Comparison of ENCODE assay signal across 15 cellular contexts in the genomic region with DNA sequence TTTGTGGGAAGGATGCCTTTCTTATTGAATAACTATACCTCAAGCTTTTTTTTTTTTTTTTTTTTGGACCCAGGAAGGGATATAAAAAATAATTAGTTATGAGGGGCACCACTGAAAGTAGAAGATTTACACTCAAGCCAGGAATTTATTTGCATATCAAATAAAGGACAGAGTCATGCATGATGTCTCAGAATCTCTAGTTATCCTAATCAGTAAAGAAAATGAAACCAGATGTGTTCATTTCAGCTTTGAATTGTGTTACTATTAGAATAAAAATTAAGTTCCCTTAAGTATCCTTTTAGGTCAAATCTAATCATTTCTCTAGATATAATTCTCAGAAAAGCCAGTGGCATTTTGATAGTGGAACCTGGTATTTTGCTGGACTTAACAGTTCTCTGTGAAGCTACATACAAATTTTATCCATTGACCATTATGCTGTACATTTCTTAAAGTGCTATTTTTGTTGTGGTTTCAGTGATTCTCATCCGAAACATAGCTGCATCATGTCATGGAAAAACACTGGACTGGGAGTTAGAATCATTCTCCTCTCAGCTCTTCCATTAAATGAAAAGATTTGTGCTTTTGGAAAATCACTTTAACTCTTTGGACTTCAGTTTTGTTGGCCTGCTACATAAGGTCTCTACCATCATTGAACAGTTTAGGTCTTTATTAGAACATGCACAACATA.
DNase-seq lines count a peak whose midpoint lies in the region; TF ChIP-seq lines count a peak whose summit lies in the region.
"Had no signal": no experiment of that assay in that cellular context is flagged by ENCODE, and none has a peak within 500 bp of the region (broad histone marks: within the 10 kb centered on the region; RNA-seq: fewer than 3 reads in every experiment).

No MANE protein-coding gene starts in this region.

- H3K27ac ChIP-seq in DOHH2 (ENCODE audit: low read depth, low read length) (no peak overlapping the region), OCI-LY7 (ENCODE audit: low read depth, low read length, poor library complexity, severe bottlenecking) (no peak overlapping the region), smooth muscle cell (ENCODE audit: low read depth) (peak overlapping the region; percentile 48), dorsolateral prefrontal cortex (peak overlapping the region in 3 of 59 donors; percentile 15 to 48 (median 19)), tibial artery (no peak overlapping the region)
- H3K27ac ChIP-seq: HL-60 had no signal

- DNase-seq in OCI-LY7 (ENCODE audit: low spot score) (no peak), choroid plexus epithelial cell (ENCODE audit: low read depth) (peak; percentile 13), smooth muscle cell (lab: John Stamatoyannopoulos, UW; ENCODE audit: unreplicated experiment) (no peak), dorsolateral prefrontal cortex (no peak), CD1c-positive myeloid dendritic cell (ENCODE audit: extremely low spot score) (no peak), tibial artery (no peak)
- DNase-seq: CD8-positive, alpha-beta T cell; DMS79 treated with DMSO at 0.1 percent for 48 hours; NCI-H187 treated with DMSO at 0.1 percent for 48 hours; NCI-H446; NCI-H774; SHP77 had no signal

- no peak overlapping the region for H3K9ac ChIP-seq in smooth muscle cell (ENCODE audit: low read depth)

- H3F3A ChIP-seq in DOHH2 (ENCODE audit: control insufficient read depth, insufficient read depth) = no peaks in the 10 kb centered on the region
- no peaks in the 10 kb centered on the region for H3F3A ChIP-seq in smooth muscle cell (ENCODE audit: low read depth)

- H3K4me3 ChIP-seq in DOHH2 (ENCODE audit: low read length) = peak overlapping the region; percentile 19
- H3K4me3 ChIP-seq in OCI-LY7 (ENCODE audit: low read depth, low read length, poor library complexity, severe bottlenecking) = no peak overlapping the region
- no peak overlapping the region for H3K4me3 ChIP-seq in choroid plexus epithelial cell (ENCODE audit: low read depth, low read length)
- H3K4me3 ChIP-seq in smooth muscle cell = no peak overlapping the region
- no peak overlapping the region for H3K4me3 ChIP-seq in dorsolateral prefrontal cortex
- no peak overlapping the region for H3K4me3 ChIP-seq in tibial artery
- H3K4me3 ChIP-seq: GM23338 had no signal

- no peaks in the 10 kb centered on the region for H3K27me3 ChIP-seq in DOHH2 (ENCODE audit: control insufficient read depth, low read length)
- peaks cover 4% of the 10 kb centered on the region for H3K27me3 ChIP-seq in smooth muscle cell (ENCODE audit: low read depth)
- H3K27me3 ChIP-seq in dorsolateral prefrontal cortex = peaks cover 0 to 9% (median 0%) of the 10 kb centered on the region in 45 donors
- no peaks in the 10 kb centered on the region for H3K27me3 ChIP-seq in tibial artery

- POLR2A ChIA-PET in OCI-LY7 (lab: Charles Lee) = interaction anchor here (0.6 to 1.3 kb wide), 5 partner anchors 16 to 594 kb away, joined by 3 to 10 read pairs (median 4); no protein-coding TSS in a partner anchor

- H2AFZ ChIP-seq in OCI-LY7 (ENCODE audit: low read length) (peak overlapping the region; percentile 5; the same call in 1 of the 2 replicates), smooth muscle cell (ENCODE audit: low read depth) (peak overlapping the region; percentile 68)
- H2AFZ ChIP-seq: GM23338 had no signal

- peaks cover 54% of the 10 kb centered on the region for H3K4me1 ChIP-seq in DOHH2 (ENCODE audit: control insufficient read depth, low read length)
- H3K4me1 ChIP-seq in OCI-LY7 (ENCODE audit: insufficient read depth, low read length, poor library complexity, severe bottlenecking) = peaks cover 34% of the 10 kb centered on the region
- H3K4me1 ChIP-seq in smooth muscle cell (ENCODE audit: low read depth) = peaks cover 24% of the 10 kb centered on the region
- no peaks in the 10 kb centered on the region for H3K4me1 ChIP-seq in tibial artery

- BruUV-seq in OCI-LY7 (replicated peaks; lab: Mats Ljungman, UMichigan) = no TSS peak

- H3K9me2 ChIP-seq in DOHH2 (replicated peaks; ENCODE audit: control insufficient read depth, low read length) (no peaks in the 10 kb centered on the region), OCI-LY7 (ENCODE audit: insufficient read depth, low read length) (no peaks in the 10 kb centered on the region)

- 30% methylated on average over 1 of the region's 1 CpG for WGBS in smooth muscle cell (ENCODE audit: low lambda C conversion rate)

- no peaks in the 10 kb centered on the region for H3K36me3 ChIP-seq in DOHH2 (ENCODE audit: control insufficient read depth, low read length)
- no peaks in the 10 kb centered on the region for H3K36me3 ChIP-seq in OCI-LY7 (ENCODE audit: insufficient read depth, low read length)
- H3K36me3 ChIP-seq in smooth muscle cell (ENCODE audit: low read depth) = no peaks in the 10 kb centered on the region
- no peaks in the 10 kb centered on the region for H3K36me3 ChIP-seq in tibial artery

- TF ChIP-seq CTCF in DOHH2 (IDR thresholded peaks at IDR 0.05; ENCODE audit: low read depth, low read length, poor library complexity, severe bottlenecking) = no peak
- TF ChIP-seq CTCF in OCI-LY7 (conservative IDR thresholded peaks at IDR 0.05; ENCODE audit: low read length) = no peak
- TF ChIP-seq CTCF in choroid plexus epithelial cell (conservative IDR thresholded peaks at IDR 0.05; ENCODE audit: low read depth, low read length) = no peak
- TF ChIP-seq CTCF in smooth muscle cell (IDR thresholded peaks at IDR 0.05; ENCODE audit: borderline replicate concordance, insufficient read depth, poor library complexity, severe bottlenecking) = no peak
- no peak for TF ChIP-seq CTCF in dorsolateral prefrontal cortex (IDR thresholded peaks at IDR 0.05 in 54 of 56, conservative IDR thresholded peaks at IDR 0.05 in 2 of 56; ENCODE audit: low read depth in 1 of 56, partially characterized antibody in 56 of 56)
- TF ChIP-seq CTCF in tibial artery (IDR thresholded peaks at IDR 0.05) = no peak

- CTCF ChIA-PET in OCI-LY7 (lab: Charles Lee; ENCODE audit: unreplicated experiment) = no interaction called here

- H4K20me1 ChIP-seq in DOHH2 (ENCODE audit: control insufficient read depth, insufficient read depth, low read depth, low read length) = no peaks in the 10 kb centered on the region
- no peaks in the 10 kb centered on the region for H4K20me1 ChIP-seq in OCI-LY7 (ENCODE audit: insufficient read depth, low read length)
- no peaks in the 10 kb centered on the region for H4K20me1 ChIP-seq in smooth muscle cell (ENCODE audit: low read depth)

- no peaks in the 10 kb centered on the region for H3K9me3 ChIP-seq in DOHH2 (ENCODE audit: control insufficient read depth, insufficient read depth, low read length)
- H3K9me3 ChIP-seq in OCI-LY7 (ENCODE audit: low read length) = no peaks in the 10 kb centered on the region
- H3K9me3 ChIP-seq in smooth muscle cell (replicated peaks; ENCODE audit: low read depth) = no peaks in the 10 kb centered on the region
- no peaks in the 10 kb centered on the region for H3K9me3 ChIP-seq in tibial artery

- H3K79me2 ChIP-seq in DOHH2 (ENCODE audit: control insufficient read depth, low read length) (no peaks in the 10 kb centered on the region), OCI-LY7 (ENCODE audit: insufficient read depth, low read depth, low read length) (no peaks in the 10 kb centered on the region), smooth muscle cell (ENCODE audit: low read depth) (no peaks in the 10 kb centered on the region)

- peak overlapping the region; percentile 56 for H3K4me2 ChIP-seq in DOHH2 (ENCODE audit: low read length)
- H3K4me2 ChIP-seq in OCI-LY7 (ENCODE audit: low read length) = peak overlapping the region; percentile 38
- peak overlapping the region; percentile 55 for H3K4me2 ChIP-seq in smooth muscle cell
- H3K4me2 ChIP-seq: GM23338 had no signal

- intact Hi-C loops in OCI-LY7 (cut with micrococcal nuclease; ENCODE audit: unreplicated experiment) (no loop called here), dorsolateral prefrontal cortex (cut with DNase I) (no loop called here), tibial artery (cut with DNase I; ENCODE audit: low total_unique reads) (no loop called here)
